In the genomic region with DNA sequence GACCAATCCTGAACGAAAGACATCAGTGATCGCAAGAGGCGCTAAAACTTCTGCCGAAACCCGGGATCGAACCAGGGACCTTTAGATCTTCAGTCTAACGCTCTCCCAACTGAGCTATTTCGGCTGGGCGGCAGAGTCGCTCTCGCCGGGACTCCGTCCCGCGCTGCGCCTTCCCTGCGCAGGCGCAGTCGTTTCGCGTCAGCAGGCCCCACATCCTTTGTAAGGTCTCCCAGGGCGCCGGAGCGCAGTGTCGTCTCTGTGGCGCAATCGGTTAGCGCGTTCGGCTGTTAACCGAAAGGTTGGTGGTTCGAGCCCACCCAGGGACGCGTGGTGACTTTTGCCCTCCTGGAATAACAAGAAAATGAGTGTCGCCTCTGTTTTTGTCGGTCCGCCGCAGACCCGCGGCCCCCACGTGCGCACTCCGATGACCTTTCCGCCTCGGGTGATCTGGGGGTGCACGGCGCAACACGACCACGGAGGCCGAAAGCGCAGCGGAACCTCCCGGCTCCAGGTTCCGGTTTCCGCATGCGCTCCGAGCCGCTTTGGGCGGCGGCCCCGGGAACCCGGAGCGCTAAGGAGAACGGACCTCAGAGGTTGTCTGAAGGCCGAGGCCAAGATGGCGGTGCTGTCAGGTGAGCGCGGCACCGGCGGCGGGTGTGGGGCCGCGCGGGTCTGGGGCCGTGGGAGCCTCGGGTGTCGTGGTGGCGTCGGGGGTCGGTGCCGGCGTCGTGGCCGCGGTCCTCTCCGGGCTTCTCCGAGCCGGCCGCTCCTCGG, we compare ENCODE assay signal across 8 cellular contexts. TPM values are rescaled to one million over a fixed set of nuclear protein-coding genes. Genes with fewer than 3 reads are reported as not detected.
DNase-seq lines count a peak whose midpoint lies in the region; TF ChIP-seq lines count a peak whose summit lies in the region.

A gene (plus strand): TSS at position 597 of the 774 bp plus-strand sequence. CDS start 20 bp downstream, at position 617.

- H3K4ac ChIP-seq in neuronal stem cell (ENCODE audit: low read length) = peak within 1 kb of the TSS; percentile 93

- no peaks in the 10 kb centered on the region for H3K27me3 ChIP-seq in SJSA1 (replicated peaks)
- no peaks in the 10 kb centered on the region for H3K27me3 ChIP-seq in neuronal stem cell (ENCODE audit: control insufficient read depth in 3 of 3, insufficient read depth in 3 of 3, low read depth in 1 of 3, low read length in 3 of 3)

- H3K9me3 ChIP-seq in SJSA1 (replicated peaks) (no peaks in the 10 kb centered on the region), neuronal stem cell (replicated peaks in 1 of 2; ENCODE audit: control insufficient read depth in 2 of 2, insufficient read depth in 1 of 2, low read depth in 1 of 2, low read length in 2 of 2) (no peaks in the 10 kb centered on the region)

- no peak within 1 kb of the TSS for H2BK120ac ChIP-seq in neuronal stem cell (ENCODE audit: low read depth, low read length)

- peak within 1 kb of the TSS; percentile 84 for H2BK12ac ChIP-seq in neuronal stem cell (ENCODE audit: low read length)

- peak within 1 kb of the TSS; percentile 94 for H2BK5ac ChIP-seq in neuronal stem cell (ENCODE audit: low read length)

- no peaks in the 10 kb centered on the region; the same call in 1 of the 2 replicates for H3K4me1 ChIP-seq in SJSA1 (replicated peaks)
- H3K4me1 ChIP-seq in neuronal stem cell (ENCODE audit: control insufficient read depth in 2 of 2, insufficient read depth in 1 of 2, low read depth in 1 of 2, low read length in 2 of 2) = peaks cover 5 to 12% of the 10 kb centered on the region in 2 donors

- peaks cover 6% of the 10 kb centered on the region for H3K36me3 ChIP-seq in SJSA1
- peaks cover 5 to 6% of the 10 kb centered on the region in 2 donors for H3K36me3 ChIP-seq in neuronal stem cell (replicated peaks in 1 of 2; ENCODE audit: control insufficient read depth in 2 of 2, insufficient read depth in 2 of 2, low read length in 2 of 2)

- H4K8ac ChIP-seq in neuronal stem cell (ENCODE audit: low read depth, low read length) = peak within 1 kb of the TSS; percentile 43

- H3K9ac ChIP-seq in neuronal stem cell (ENCODE audit: low read depth, low read length, poor library complexity) = peak within 1 kb of the TSS; percentile 99

- DNase-seq in GM04504 (ENCODE audit: low read depth) (peak; percentile 80), HEK293T (ENCODE audit: extremely low spot score) (peak; percentile 77), MV-4-11 (lab: John Stamatoyannopoulos, UW) (peak; percentile 95), SJSA1 (ENCODE audit: low read depth in 1 of 2, low spot score in 2 of 2) (peak; percentile 94 to 97), foreskin melanocyte (peak; percentile 82), neuronal stem cell (ENCODE audit: low spot score) (peak; percentile 94)
- DNase-seq in activated gamma-delta T cell treated with anti-CD3 and anti-CD28 coated beads, Interleukin-2, amount 50 U/mL, for 16 hours (ENCODE audit: low read depth) = peak; percentile 92

- POLR2A ChIA-PET in HEK293T (lab: Yijun Ruan, JAX) = interaction anchor here (0.7 to 1.1 kb wide), 2 partner anchors 35 to 114 kb away, joined by 3 to 7 read pairs; a partner anchor contains a TSS

- peak within 1 kb of the TSS; percentile 97 for H2BK15ac ChIP-seq in neuronal stem cell (ENCODE audit: low read length)

- CTCF ChIA-PET in HEK293T (lab: Yijun Ruan, JAX) = interaction anchor here (0.8 to 1.8 kb wide), 3 partner anchors 68 to 139 kb away, joined by 3 to 9 read pairs (median 5); no protein-coding TSS in a partner anchor

- H2AFZ ChIP-seq in neuronal stem cell (ENCODE audit: low read length) = peak within 1 kb of the TSS; percentile 91

- peak within 1 kb of the TSS; percentile 94 for H2AK5ac ChIP-seq in neuronal stem cell (ENCODE audit: low read depth, low read length)

- H3K4me2 ChIP-seq in neuronal stem cell (ENCODE audit: insufficient read depth, low read length, poor library complexity, severe bottlenecking) = peak within 1 kb of the TSS; percentile 98

- no peak for TF ChIP-seq CTCF in subcutaneous adipose tissue (IDR thresholded peaks at IDR 0.05; ENCODE audit: low read depth)

- H3K79me1 ChIP-seq in neuronal stem cell (ENCODE audit: low read depth, low read length) = peaks cover 14% of the 10 kb centered on the region

- no peak within 1 kb of the TSS for H4K91ac ChIP-seq in neuronal stem cell (ENCODE audit: low read depth, low read length, poor library complexity)

- peak within 1 kb of the TSS; percentile 84 for H3K4me3 ChIP-seq in SJSA1
- peak within 1 kb of the TSS; percentile 89 to 90 for H3K4me3 ChIP-seq in neuronal stem cell (ENCODE audit: low read length in 2 of 2)

- peak within 1 kb of the TSS; percentile 80 for H3K23ac ChIP-seq in neuronal stem cell (ENCODE audit: low read depth, low read length, poor library complexity)

- peak within 1 kb of the TSS; percentile 100 for H3K18ac ChIP-seq in neuronal stem cell (ENCODE audit: low read length)

- WGBS in neuronal stem cell (ENCODE audit: extremely low coverage in 2 of 2, insufficient read length in 2 of 2, insufficient replicate concordance in 1 of 2), 2 donors = no CpG with 5 or more reads among the region's 90 CpGs

- peak within 1 kb of the TSS; percentile 97 for H3K14ac ChIP-seq in neuronal stem cell (ENCODE audit: low read length)

- H3K27ac ChIP-seq in SJSA1 = peak within 1 kb of the TSS; percentile 2; the same call in 1 of the 2 replicates
- peak within 1 kb of the TSS; percentile 92 for H3K27ac ChIP-seq in neuronal stem cell (replicated peaks; ENCODE audit: low read length)

TF ChIP-seq in HEK293T, 16 proteins besides CTCF, POLR2A, EP300 and RAD21:
- TF ChIP-seq SUZ12 (IDR thresholded peaks at IDR 0.05) (no peak), CTBP1 (IDR thresholded peaks at IDR 0.05; ENCODE audit: borderline replicate concordance) (peak; percentile 95), FOXM1 (IDR thresholded peaks at IDR 0.05; ENCODE audit: borderline replicate concordance) (peak; percentile 76), HDGF (IDR thresholded peaks at IDR 0.05; ENCODE audit: borderline replicate concordance) (no peak), NFRKB (IDR thresholded peaks at IDR 0.05) (peak; percentile 78), BHLHE40 (IDR thresholded peaks at IDR 0.05; ENCODE audit: borderline replicate concordance) (no peak), SP1 (IDR thresholded peaks at IDR 0.05) (no peak), TARDBP (IDR thresholded peaks at IDR 0.05) (peak; percentile 77), FOXK2 (IDR thresholded peaks at IDR 0.05) (no peak), ZNF384 (IDR thresholded peaks at IDR 0.05) (no peak; the same call in 1 of the 2 replicates), FOXA1 (IDR thresholded peaks at IDR 0.05) (no peak), L3MBTL2 (conservative IDR thresholded peaks at IDR 0.05) (peak; percentile 47; the same call in 1 of the 2 replicates), ARNT (IDR thresholded peaks at IDR 0.05) (peak; percentile 53), LEF1 (IDR thresholded peaks at IDR 0.05; ENCODE audit: borderline replicate concordance) (peak; percentile 46; the same call in 1 of the 2 replicates)

RNA-seq across cellular contexts. Expression of the gene that starts here (rescaled TPM):
- total RNA-seq in SJSA1 (2014; rRNA removed; shearing (Covaris generic)) = 83.4 and 112 TPM in 2 replicates
- 61.9 TPM for polyA plus RNA-seq in neuronal stem cell (2013, experiment 1 of 2)
- polyA plus RNA-seq in neuronal stem cell (2013, experiment 2 of 2) = 60.2 TPM
- 100 to 1,000 TPM in 2 of 4 donors, 10 to 100 TPM in 2; 38.5 to 105 (median 95.6) TPM for total RNA-seq in subcutaneous adipose tissue

Comparison
In these comparisons a context has a peak if more than half of its experiments do, and no peak if none do; other contexts are left out.
1. Peak in every context shown above with its lines: DNase-seq, H3K4me3 ChIP-seq and H3K27ac ChIP-seq.